ENCODE assay signal across 1 cellular context in the genomic region with DNA sequence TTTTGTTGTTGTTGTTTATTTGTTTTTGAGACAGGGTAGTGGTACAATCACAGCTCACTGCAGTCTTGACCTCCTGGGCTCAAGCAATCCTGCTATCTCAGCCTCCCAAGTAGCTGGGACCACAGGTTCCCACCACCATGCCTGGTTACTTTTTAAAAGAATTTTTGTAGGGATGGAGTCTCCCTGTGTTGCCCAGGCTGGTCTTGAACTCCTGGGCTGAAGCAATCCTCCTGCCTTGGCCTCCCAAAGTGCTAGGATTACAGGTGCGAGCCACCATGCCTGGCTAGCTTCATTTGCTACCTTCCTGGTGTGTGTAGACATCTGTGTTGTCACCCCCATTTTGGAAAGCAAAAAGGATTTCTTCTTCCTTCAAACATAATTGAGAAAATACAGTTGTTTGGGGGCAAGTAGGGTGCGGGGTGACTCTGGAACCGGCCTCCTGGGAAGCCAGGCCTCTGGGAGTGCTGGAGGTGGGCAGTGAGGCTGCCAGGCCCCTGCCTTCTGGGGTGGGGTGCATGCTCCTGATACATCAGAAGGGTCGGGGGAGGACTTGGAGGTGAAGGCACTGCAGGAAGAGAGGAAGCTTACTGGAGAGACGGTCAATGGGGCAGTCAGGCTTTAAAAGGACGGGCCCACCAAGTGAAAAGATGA.
TF ChIP-seq lines count a peak whose summit lies in the region.

No MANE protein-coding gene starts in this region.

TF ChIP-seq in GM12878, 131 proteins besides CTCF, POLR2A, EP300 and RAD21 (continued from another document):
- TF ChIP-seq, protein P1, sequence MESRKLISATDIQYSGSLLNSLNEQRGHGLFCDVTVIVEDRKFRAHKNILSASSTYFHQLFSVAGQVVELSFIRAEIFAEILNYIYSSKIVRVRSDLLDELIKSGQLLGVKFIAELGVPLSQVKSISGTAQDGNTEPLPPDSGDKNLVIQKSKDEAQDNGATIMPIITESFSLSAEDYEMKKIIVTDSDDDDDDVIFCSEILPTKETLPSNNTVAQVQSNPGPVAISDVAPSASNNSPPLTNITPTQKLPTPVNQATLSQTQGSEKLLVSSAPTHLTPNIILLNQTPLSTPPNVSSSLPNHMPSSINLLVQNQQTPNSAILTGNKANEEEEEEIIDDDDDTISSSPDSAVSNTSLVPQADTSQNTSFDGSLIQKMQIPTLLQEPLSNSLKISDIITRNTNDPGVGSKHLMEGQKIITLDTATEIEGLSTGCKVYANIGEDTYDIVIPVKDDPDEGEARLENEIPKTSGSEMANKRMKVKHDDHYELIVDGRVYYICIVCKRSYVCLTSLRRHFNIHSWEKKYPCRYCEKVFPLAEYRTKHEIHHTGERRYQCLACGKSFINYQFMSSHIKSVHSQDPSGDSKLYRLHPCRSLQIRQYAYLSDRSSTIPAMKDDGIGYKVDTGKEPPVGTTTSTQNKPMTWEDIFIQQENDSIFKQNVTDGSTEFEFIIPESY (IDR thresholded peaks at IDR 0.05) = no peak
- TF ChIP-seq, protein P2, sequence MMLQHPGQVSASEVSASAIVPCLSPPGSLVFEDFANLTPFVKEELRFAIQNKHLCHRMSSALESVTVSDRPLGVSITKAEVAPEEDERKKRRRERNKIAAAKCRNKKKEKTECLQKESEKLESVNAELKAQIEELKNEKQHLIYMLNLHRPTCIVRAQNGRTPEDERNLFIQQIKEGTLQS (IDR thresholded peaks at IDR 0.05; ENCODE audit: borderline replicate concordance, extremely low read depth, low read depth, low read length) = no peak
- no peak for TF ChIP-seq STAT1 (conservative IDR thresholded peaks at IDR 0.05)
- TF ChIP-seq ESRRA (IDR thresholded peaks at IDR 0.05; ENCODE audit: low read length) = no peak
- TF ChIP-seq CHD4 (IDR thresholded peaks at IDR 0.05) = no peak
- TF ChIP-seq, protein P3, sequence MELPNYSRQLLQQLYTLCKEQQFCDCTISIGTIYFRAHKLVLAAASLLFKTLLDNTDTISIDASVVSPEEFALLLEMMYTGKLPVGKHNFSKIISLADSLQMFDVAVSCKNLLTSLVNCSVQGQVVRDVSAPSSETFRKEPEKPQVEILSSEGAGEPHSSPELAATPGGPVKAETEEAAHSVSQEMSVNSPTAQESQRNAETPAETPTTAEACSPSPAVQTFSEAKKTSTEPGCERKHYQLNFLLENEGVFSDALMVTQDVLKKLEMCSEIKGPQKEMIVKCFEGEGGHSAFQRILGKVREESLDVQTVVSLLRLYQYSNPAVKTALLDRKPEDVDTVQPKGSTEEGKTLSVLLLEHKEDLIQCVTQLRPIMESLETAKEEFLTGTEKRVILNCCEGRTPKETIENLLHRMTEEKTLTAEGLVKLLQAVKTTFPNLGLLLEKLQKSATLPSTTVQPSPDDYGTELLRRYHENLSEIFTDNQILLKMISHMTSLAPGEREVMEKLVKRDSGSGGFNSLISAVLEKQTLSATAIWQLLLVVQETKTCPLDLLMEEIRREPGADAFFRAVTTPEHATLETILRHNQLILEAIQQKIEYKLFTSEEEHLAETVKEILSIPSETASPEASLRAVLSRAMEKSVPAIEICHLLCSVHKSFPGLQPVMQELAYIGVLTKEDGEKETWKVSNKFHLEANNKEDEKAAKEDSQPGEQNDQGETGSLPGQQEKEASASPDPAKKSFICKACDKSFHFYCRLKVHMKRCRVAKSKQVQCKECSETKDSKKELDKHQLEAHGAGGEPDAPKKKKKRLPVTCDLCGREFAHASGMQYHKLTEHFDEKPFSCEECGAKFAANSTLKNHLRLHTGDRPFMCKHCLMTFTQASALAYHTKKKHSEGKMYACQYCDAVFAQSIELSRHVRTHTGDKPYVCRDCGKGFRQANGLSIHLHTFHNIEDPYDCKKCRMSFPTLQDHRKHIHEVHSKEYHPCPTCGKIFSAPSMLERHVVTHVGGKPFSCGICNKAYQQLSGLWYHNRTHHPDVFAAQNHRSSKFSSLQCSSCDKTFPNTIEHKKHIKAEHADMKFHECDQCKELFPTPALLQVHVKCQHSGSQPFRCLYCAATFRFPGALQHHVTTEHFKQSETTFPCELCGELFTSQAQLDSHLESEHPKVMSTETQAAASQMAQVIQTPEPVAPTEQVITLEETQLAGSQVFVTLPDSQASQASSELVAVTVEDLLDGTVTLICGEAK (IDR thresholded peaks at IDR 0.05; ENCODE audit: borderline replicate concordance) = no peak
- TF ChIP-seq, protein P4, sequence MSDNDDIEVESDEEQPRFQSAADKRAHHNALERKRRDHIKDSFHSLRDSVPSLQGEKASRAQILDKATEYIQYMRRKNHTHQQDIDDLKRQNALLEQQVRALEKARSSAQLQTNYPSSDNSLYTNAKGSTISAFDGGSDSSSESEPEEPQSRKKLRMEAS (IDR thresholded peaks at IDR 0.05; ENCODE audit: low read depth, low read length) = no peak
- TF ChIP-seq LARP7 (IDR thresholded peaks at IDR 0.05) = no peak
- TF ChIP-seq, protein P5, sequence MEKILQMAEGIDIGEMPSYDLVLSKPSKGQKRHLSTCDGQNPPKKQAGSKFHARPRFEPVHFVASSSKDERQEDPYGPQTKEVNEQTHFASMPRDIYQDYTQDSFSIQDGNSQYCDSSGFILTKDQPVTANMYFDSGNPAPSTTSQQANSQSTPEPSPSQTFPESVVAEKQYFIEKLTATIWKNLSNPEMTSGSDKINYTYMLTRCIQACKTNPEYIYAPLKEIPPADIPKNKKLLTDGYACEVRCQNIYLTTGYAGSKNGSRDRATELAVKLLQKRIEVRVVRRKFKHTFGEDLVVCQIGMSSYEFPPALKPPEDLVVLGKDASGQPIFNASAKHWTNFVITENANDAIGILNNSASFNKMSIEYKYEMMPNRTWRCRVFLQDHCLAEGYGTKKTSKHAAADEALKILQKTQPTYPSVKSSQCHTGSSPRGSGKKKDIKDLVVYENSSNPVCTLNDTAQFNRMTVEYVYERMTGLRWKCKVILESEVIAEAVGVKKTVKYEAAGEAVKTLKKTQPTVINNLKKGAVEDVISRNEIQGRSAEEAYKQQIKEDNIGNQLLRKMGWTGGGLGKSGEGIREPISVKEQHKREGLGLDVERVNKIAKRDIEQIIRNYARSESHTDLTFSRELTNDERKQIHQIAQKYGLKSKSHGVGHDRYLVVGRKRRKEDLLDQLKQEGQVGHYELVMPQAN (conservative IDR thresholded peaks at IDR 0.05) = no peak
- TF ChIP-seq RBBP5 (conservative IDR thresholded peaks at IDR 0.05) = no peak
- TF ChIP-seq, protein P6, sequence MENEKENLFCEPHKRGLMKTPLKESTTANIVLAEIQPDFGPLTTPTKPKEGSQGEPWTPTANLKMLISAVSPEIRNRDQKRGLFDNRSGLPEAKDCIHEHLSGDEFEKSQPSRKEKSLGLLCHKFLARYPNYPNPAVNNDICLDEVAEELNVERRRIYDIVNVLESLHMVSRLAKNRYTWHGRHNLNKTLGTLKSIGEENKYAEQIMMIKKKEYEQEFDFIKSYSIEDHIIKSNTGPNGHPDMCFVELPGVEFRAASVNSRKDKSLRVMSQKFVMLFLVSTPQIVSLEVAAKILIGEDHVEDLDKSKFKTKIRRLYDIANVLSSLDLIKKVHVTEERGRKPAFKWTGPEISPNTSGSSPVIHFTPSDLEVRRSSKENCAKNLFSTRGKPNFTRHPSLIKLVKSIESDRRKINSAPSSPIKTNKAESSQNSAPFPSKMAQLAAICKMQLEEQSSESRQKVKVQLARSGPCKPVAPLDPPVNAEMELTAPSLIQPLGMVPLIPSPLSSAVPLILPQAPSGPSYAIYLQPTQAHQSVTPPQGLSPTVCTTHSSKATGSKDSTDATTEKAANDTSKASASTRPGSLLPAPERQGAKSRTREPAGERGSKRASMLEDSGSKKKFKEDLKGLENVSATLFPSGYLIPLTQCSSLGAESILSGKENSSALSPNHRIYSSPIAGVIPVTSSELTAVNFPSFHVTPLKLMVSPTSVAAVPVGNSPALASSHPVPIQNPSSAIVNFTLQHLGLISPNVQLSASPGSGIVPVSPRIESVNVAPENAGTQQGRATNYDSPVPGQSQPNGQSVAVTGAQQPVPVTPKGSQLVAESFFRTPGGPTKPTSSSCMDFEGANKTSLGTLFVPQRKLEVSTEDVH (IDR thresholded peaks at IDR 0.05; ENCODE audit: low read depth, partially characterized antibody) = no peak
- TF ChIP-seq, protein P7, sequence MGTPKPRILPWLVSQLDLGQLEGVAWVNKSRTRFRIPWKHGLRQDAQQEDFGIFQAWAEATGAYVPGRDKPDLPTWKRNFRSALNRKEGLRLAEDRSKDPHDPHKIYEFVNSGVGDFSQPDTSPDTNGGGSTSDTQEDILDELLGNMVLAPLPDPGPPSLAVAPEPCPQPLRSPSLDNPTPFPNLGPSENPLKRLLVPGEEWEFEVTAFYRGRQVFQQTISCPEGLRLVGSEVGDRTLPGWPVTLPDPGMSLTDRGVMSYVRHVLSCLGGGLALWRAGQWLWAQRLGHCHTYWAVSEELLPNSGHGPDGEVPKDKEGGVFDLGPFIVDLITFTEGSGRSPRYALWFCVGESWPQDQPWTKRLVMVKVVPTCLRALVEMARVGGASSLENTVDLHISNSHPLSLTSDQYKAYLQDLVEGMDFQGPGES (IDR thresholded peaks at IDR 0.05) = no peak
- TF ChIP-seq, protein P8, sequence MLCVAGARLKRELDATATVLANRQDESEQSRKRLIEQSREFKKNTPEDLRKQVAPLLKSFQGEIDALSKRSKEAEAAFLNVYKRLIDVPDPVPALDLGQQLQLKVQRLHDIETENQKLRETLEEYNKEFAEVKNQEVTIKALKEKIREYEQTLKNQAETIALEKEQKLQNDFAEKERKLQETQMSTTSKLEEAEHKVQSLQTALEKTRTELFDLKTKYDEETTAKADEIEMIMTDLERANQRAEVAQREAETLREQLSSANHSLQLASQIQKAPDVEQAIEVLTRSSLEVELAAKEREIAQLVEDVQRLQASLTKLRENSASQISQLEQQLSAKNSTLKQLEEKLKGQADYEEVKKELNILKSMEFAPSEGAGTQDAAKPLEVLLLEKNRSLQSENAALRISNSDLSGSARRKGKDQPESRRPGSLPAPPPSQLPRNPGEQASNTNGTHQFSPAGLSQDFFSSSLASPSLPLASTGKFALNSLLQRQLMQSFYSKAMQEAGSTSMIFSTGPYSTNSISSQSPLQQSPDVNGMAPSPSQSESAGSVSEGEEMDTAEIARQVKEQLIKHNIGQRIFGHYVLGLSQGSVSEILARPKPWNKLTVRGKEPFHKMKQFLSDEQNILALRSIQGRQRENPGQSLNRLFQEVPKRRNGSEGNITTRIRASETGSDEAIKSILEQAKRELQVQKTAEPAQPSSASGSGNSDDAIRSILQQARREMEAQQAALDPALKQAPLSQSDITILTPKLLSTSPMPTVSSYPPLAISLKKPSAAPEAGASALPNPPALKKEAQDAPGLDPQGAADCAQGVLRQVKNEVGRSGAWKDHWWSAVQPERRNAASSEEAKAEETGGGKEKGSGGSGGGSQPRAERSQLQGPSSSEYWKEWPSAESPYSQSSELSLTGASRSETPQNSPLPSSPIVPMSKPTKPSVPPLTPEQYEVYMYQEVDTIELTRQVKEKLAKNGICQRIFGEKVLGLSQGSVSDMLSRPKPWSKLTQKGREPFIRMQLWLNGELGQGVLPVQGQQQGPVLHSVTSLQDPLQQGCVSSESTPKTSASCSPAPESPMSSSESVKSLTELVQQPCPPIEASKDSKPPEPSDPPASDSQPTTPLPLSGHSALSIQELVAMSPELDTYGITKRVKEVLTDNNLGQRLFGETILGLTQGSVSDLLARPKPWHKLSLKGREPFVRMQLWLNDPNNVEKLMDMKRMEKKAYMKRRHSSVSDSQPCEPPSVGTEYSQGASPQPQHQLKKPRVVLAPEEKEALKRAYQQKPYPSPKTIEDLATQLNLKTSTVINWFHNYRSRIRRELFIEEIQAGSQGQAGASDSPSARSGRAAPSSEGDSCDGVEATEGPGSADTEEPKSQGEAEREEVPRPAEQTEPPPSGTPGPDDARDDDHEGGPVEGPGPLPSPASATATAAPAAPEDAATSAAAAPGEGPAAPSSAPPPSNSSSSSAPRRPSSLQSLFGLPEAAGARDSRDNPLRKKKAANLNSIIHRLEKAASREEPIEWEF (IDR thresholded peaks at IDR 0.05; ENCODE audit: insufficient replicate concordance, low read depth, low read length) = no peak
- no peak for TF ChIP-seq GATAD2B (conservative IDR thresholded peaks at IDR 0.05; ENCODE audit: low read depth)
TF ChIP-seq in GM12878: peak in this region for 0.
